In the genomic region with DNA sequence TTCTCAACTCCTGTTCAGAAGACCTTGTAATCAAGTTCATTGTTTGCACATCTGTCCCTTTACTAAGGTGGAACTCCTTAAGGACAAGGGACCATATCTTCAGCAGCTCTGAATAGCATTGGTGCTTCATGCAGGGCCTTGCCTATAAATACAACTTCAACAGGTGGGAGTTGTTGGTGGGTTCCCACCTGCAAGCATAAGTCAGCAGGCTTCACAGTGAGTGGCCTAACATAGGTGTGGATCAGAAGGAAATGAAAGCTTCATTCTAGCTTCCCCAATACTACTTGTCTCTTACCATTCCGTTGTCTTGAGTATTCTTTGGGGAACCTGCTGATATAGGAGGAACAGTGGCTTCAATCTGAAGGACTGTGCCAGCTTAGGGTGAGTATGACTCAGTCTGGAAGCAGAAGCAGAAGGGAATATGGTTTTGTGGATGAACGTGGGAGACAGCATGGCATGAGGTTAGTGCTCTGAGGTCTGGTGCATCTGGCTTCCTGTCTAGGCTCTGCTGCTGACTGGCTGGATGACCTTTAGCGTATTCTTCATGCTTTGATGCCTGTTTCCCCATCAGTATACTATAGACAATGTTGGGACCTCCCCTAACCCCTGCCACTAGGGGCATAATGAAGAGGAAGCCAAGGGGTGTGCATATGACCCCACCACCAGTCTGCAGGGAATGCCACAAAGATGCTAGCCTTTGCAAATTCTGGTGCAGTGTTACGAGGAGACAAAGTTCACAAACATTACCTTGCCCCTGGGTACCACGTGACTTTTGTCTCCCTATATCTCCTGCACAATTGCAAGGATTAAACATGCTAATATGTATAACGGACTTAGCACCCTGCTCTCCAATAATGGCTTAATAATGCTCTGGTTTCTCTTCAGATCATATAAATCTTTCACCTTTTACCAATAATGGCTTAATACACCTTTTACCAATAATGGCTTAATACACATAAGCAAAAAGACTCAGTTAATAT, we compare ENCODE assay signal across 8 cellular contexts.
DNase-seq lines count a peak whose midpoint lies in the region; ATAC-seq and TF ChIP-seq lines count a peak whose summit lies in the region.

No MANE protein-coding gene starts in this region.

- H3K4me2 ChIP-seq in DND-41 (ENCODE audit: insufficient read depth, low read length) = no peak overlapping the region

- peaks cover 8 to 15% of the 10 kb centered on the region in 2 donors for H3K27me3 Mint-ChIP-seq in natural killer cell treated with Interleukin-12 subunit alpha and Interleukin-12 subunit beta and Interleukin-15 and Interleukin-18, amount 100 ng/mL, for 72 hours

- H3K27me3 ChIP-seq in DND-41 (ENCODE audit: insufficient read depth, low read length, poor library complexity) (no peaks in the 10 kb centered on the region), brain microvascular endothelial cell (replicated peaks) (no peaks in the 10 kb centered on the region), testis (no peaks in the 10 kb centered on the region), stomach (no peaks in the 10 kb centered on the region)

- H3K27ac Mint-ChIP-seq in natural killer cell treated with Interleukin-12 subunit alpha and Interleukin-12 subunit beta and Interleukin-15 and Interleukin-18, amount 100 ng/mL, for 72 hours = no peak overlapping the region

- TF ChIP-seq CTCF in DND-41 (IDR thresholded peaks at IDR 0.05; ENCODE audit: borderline replicate concordance, extremely low read depth, low read length, poor library complexity, severe bottlenecking) = peak; percentile 43
- peak; percentile 32 for TF ChIP-seq CTCF in brain microvascular endothelial cell (IDR thresholded peaks at IDR 0.05; ENCODE audit: low read depth, low read length, missing control alignments)
- TF ChIP-seq CTCF in testis (IDR thresholded peaks at IDR 0.05) = no peak
- no peak for TF ChIP-seq CTCF in stomach (IDR thresholded peaks at IDR 0.05)

- H4K20me1 ChIP-seq in DND-41 (ENCODE audit: insufficient read depth, low read length) = no peaks in the 10 kb centered on the region

- TF ChIP-seq POLR2A in testis (IDR thresholded peaks at IDR 0.05) (no peak), stomach (IDR thresholded peaks at IDR 0.05) (no peak)

- H2AFZ ChIP-seq in DND-41 (ENCODE audit: low read depth, low read length) = no peak overlapping the region

- no peaks in the 10 kb centered on the region for H3K9me3 Mint-ChIP-seq in natural killer cell treated with Interleukin-12 subunit alpha and Interleukin-12 subunit beta and Interleukin-15 and Interleukin-18, amount 100 ng/mL, for 72 hours

- H3K4me3 ChIP-seq in DND-41 (ENCODE audit: low read depth in 1 of 2, low read length in 2 of 2) (no peak overlapping the region), brain microvascular endothelial cell (ENCODE audit: low read depth, low read length) (no peak overlapping the region), testis (no peak overlapping the region), stomach (no peak overlapping the region)

- in situ Hi-C loops in brain microvascular endothelial cell (cut with HindIII; ENCODE audit: low pct_ligation_motif_present, low sequenced_read_pairs) = no loop called here

- no peaks in the 10 kb centered on the region for H3K36me3 ChIP-seq in DND-41 (ENCODE audit: insufficient read depth, low read length)
- no peaks in the 10 kb centered on the region for H3K36me3 ChIP-seq in brain microvascular endothelial cell (replicated peaks)
- H3K36me3 ChIP-seq in testis (ENCODE audit: low read depth, missing control alignments) = no peaks in the 10 kb centered on the region
- H3K36me3 ChIP-seq in stomach = no peaks in the 10 kb centered on the region

- TF ChIP-seq EP300 in stomach (IDR thresholded peaks at IDR 0.05) = no peak

- WGBS in testis, 2 donors = 91 to 96% methylated on average over 6 of the region's 6 CpGs
- WGBS in stomach, 5 donors = 65 to 85% (median 74%) methylated on average over 6 of the region's 6 CpGs

- intact Hi-C loops in testis (cut with DNase I; ENCODE audit: low total_unique reads) (no loop called here), stomach (cut with DNase I; ENCODE audit: low total_unique reads) (no loop called here)

- no peaks in the 10 kb centered on the region for H3K79me2 ChIP-seq in DND-41 (ENCODE audit: insufficient read depth, low read length)

- H3K9ac ChIP-seq in DND-41 (ENCODE audit: low read depth, low read length) = no peak overlapping the region

- DNase-seq in DND-41 (no peak), brain microvascular endothelial cell (no peak), testis (no peak), NCI-H146 treated with DMSO at 0.1 percent for 48 hours (lab: John Stamatoyannopoulos, UW; ENCODE audit: unreplicated experiment) (no peak), stomach (no peak)
- no peak for DNase-seq in natural killer cell treated with Interleukin-12 subunit alpha and Interleukin-12 subunit beta and Interleukin-15 and Interleukin-18, amount 100 ng/mL, for 72 hours (ENCODE audit: low spot score)

- no peaks in the 10 kb centered on the region for H3K36me3 Mint-ChIP-seq in natural killer cell treated with Interleukin-12 subunit alpha and Interleukin-12 subunit beta and Interleukin-15 and Interleukin-18, amount 100 ng/mL, for 72 hours

- H3K9me3 ChIP-seq in DND-41 (ENCODE audit: insufficient read depth, low read length, severe bottlenecking) (no peaks in the 10 kb centered on the region), testis (no peaks in the 10 kb centered on the region), stomach (no peaks in the 10 kb centered on the region)

- H3K27ac ChIP-seq in DND-41 (ENCODE audit: low read length) = no peak overlapping the region
- H3K27ac ChIP-seq in brain microvascular endothelial cell = no peak overlapping the region
- H3K27ac ChIP-seq in testis = no peak overlapping the region
- no peak overlapping the region for H3K27ac ChIP-seq in stomach

- H3K4me1 Mint-ChIP-seq in natural killer cell treated with Interleukin-12 subunit alpha and Interleukin-12 subunit beta and Interleukin-15 and Interleukin-18, amount 100 ng/mL, for 72 hours (ENCODE audit: low read depth in 2 of 2) = peaks cover 4 to 44% of the 10 kb centered on the region in 2 donors

- no peak overlapping the region for H3K4me3 Mint-ChIP-seq in natural killer cell treated with Interleukin-12 subunit alpha and Interleukin-12 subunit beta and Interleukin-15 and Interleukin-18, amount 100 ng/mL, for 72 hours

- ATAC-seq in DND-41 (ENCODE audit: insufficient read depth, low read depth) = peak; percentile 72
- ATAC-seq in GM19438 (IDR thresholded peaks at IDR 0.05; ENCODE audit: low read depth, unreplicated experiment) = peak; percentile 29
- ATAC-seq in HG03354 (IDR thresholded peaks at IDR 0.05; ENCODE audit: poor library complexity, severe bottlenecking, unreplicated experiment) = peak; percentile 56
- ATAC-seq in natural killer cell treated with Interleukin-12 subunit alpha and Interleukin-12 subunit beta and Interleukin-15 and Interleukin-18, amount 100 ng/mL, for 72 hours = no peak

- H3K4me1 ChIP-seq in DND-41 (ENCODE audit: insufficient read depth, low read length) (no peaks in the 10 kb centered on the region), testis (no peaks in the 10 kb centered on the region), stomach (peaks cover 0 to 11% (median 0%) of the 10 kb centered on the region in 4 donors)

Comparison
In these comparisons a context has a peak if more than half of its experiments do, and no peak if none do; other contexts are left out.
1. ATAC-seq: peak in DND-41 (single experiment), GM19438 (single experiment) and HG03354 (single experiment); none in natural killer cell treated with Interleukin-12 subunit alpha and Interleukin-12 subunit beta and Interleukin-15 and Interleukin-18, amount 100 ng/mL, for 72 hours (0 of 2).
2. CTCF ChIP-seq: peak in DND-41 (single experiment) and brain microvascular endothelial cell (single experiment); none in testis (0 of 3) and stomach (0 of 7).